Comparison of ENCODE assay signal across 7 cellular contexts in the genomic region with DNA sequence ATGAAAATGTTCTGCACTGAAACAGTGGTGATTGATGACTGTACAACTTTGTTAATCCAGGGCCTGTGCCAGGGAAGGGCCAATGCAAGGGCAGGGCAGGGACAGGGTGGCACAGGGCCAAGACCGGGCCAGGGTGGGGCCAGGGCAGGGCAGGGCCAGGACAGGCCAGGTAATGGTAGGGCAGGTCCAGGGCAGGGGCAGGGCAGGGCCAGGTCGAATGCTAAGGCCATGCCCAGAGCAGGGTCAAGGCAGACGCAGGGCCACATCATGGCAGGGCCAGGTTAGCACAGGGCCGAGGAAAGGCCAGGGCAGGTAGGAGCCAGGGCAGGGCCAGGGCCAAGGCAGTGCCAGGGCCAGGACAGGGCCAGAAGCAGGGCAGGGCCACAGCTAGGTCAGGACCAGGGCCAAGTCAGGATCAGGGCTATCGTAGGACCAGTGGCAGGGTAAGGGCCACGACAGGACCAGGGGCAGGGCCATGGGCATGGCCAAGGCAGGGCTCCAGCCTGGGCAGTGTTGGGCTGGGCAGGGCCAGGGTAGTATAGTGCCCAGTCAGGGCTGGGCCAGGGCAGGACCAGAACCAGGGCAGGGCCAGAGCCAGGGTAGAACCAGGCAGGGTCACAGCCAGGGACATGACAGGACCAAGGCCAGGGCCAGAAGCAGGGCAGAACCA. TPM values are rescaled to one million over a fixed set of nuclear protein-coding genes. Genes with fewer than 3 reads are reported as not detected.
DNase-seq lines count a peak whose midpoint lies in the region; ATAC-seq, FAIRE-seq and TF ChIP-seq lines count a peak whose summit lies in the region.
"Not testable (repeated sequence)": the region's sequence is repeated elsewhere in the genome, so short reads cannot be mapped to it uniquely, and the experiment has no call there.

No MANE protein-coding gene starts in this region.

- intact Hi-C loops in HCT116 (cut with micrococcal nuclease); right cardiac atrium (cut with DNase I); transverse colon (cut with DNase I; ENCODE audit: low total_unique reads): not testable (repeated sequence)

- CTCF ChIA-PET in HCT116 (lab: Charles Lee); activated CD8-positive, alpha-beta T cell treated with anti-CD3 and anti-CD28 coated beads, Interleukin-2, amount 10 ng/mL, durations not matched to agents 7 days and 5 days (lab: Charles Lee): not testable (repeated sequence)

- H3K36me3 Mint-ChIP-seq in activated CD8-positive, alpha-beta T cell treated with anti-CD3 and anti-CD28 coated beads, Interleukin-2, amount 10 ng/mL, durations not matched to agents 7 days and 5 days (ENCODE audit: low read depth); endothelial cell (ENCODE audit: low read depth, unreplicated experiment): not testable (repeated sequence)

- BruUV-seq in HCT116 (replicated peaks; lab: Mats Ljungman, UMichigan): not testable (repeated sequence)

- H2AFZ ChIP-seq in HCT116 (ENCODE audit: low read depth, low read length, poor library complexity, severe bottlenecking): not testable (repeated sequence)

- in situ Hi-C loops in transverse colon (cut with MboI; ENCODE audit: low pct_ligation_motif_present in 1 of 4, low pct_unique_long_range_greater_than_20kb in 1 of 4, low sequenced_read_pairs in 3 of 4): not testable (repeated sequence)

- H3K4me3 Mint-ChIP-seq in activated CD8-positive, alpha-beta T cell treated with anti-CD3 and anti-CD28 coated beads, Interleukin-2, amount 10 ng/mL, durations not matched to agents 7 days and 5 days: not testable (repeated sequence)
- peak overlapping the region; percentile 63 for H3K4me3 Mint-ChIP-seq in endothelial cell (ENCODE audit: unreplicated experiment)

- H3K9me3 Mint-ChIP-seq in activated CD8-positive, alpha-beta T cell treated with anti-CD3 and anti-CD28 coated beads, Interleukin-2, amount 10 ng/mL, durations not matched to agents 7 days and 5 days (ENCODE audit: insufficient read depth); endothelial cell (ENCODE audit: unreplicated experiment): not testable (repeated sequence)

- H3K27me3 ChIP-seq in HCT116 (ENCODE audit: insufficient read depth, low read length); right cardiac atrium (ENCODE audit: control insufficient read depth, insufficient read depth); lung (ENCODE audit: control insufficient read depth, insufficient read depth); small intestine (ENCODE audit: control insufficient read depth in 2 of 2, insufficient read depth in 2 of 2, low read length in 2 of 2); transverse colon: not testable (repeated sequence)

- RAD21 ChIA-PET in HCT116 (lab: Charles Lee; ENCODE audit: low non-redundant PET in 1 of 2, low total read pairs in 2 of 2, uncharacterized antibody in 2 of 2, unreplicated experiment in 2 of 2): not testable (repeated sequence)

- not testable (repeated sequence) for H3K4me3 ChIP-seq in HCT116 (replicated peaks in 1 of 2; ENCODE audit: low read depth in 1 of 2, low read length in 2 of 2); right cardiac atrium (ENCODE audit: low read length); lung; small intestine (ENCODE audit: low read depth in 1 of 2, low read length in 2 of 2); transverse colon

- peak; percentile 51 for ATAC-seq in HCT116
- peak; percentile 17 for ATAC-seq in activated CD8-positive, alpha-beta T cell treated with anti-CD3 and anti-CD28 coated beads, Interleukin-2, amount 10 ng/mL, durations not matched to agents 7 days and 5 days
- peak; percentile 52 to 58 for ATAC-seq in right cardiac atrium
- peak; percentile 32 for ATAC-seq in lung (ENCODE audit: insufficient read depth, low FRiP score)

- H3K9ac ChIP-seq in HCT116 (ENCODE audit: low read length): not testable (repeated sequence)

- H3K4me2 ChIP-seq in HCT116 (ENCODE audit: low read length): not testable (repeated sequence)

- not testable (repeated sequence) for H3K27me3 Mint-ChIP-seq in activated CD8-positive, alpha-beta T cell treated with anti-CD3 and anti-CD28 coated beads, Interleukin-2, amount 10 ng/mL, durations not matched to agents 7 days and 5 days (ENCODE audit: low read depth); endothelial cell (ENCODE audit: unreplicated experiment)

- not testable (repeated sequence) for H3K9me2 ChIP-seq in HCT116 (ENCODE audit: insufficient read depth)

- WGBS in right cardiac atrium: 77% methylated on average over 6 of the region's 6 CpGs
- 77 to 90% methylated on average over 6 of the region's 6 CpGs for WGBS in lung, 2 donors
- WGBS in small intestine, 3 donors: 46 to 71% (median 59%) methylated on average over 5 to 6 of the region's 6 CpGs
- WGBS in transverse colon (ENCODE audit: low coverage in 1 of 2), 2 donors: 63 to 82% methylated on average over 2 to 4 of the region's 6 CpGs

- TF ChIP-seq POLR2A in HCT116 (IDR thresholded peaks at IDR 0.05; ENCODE audit: borderline replicate concordance, extremely low read depth, insufficient read depth, insufficient read length); transverse colon (IDR thresholded peaks at IDR 0.05): not testable (repeated sequence)

- H3K36me3 ChIP-seq in HCT116 (ENCODE audit: control insufficient read depth in 1 of 2, insufficient read depth in 2 of 2, low read length in 2 of 2); lung (ENCODE audit: control insufficient read depth in 2 of 2, insufficient read depth in 2 of 2, low read length in 2 of 2); small intestine (ENCODE audit: control insufficient read depth in 2 of 2, insufficient read depth in 2 of 2, low read length in 2 of 2); transverse colon: not testable (repeated sequence)

- not testable (repeated sequence) for H3K9me3 ChIP-seq in HCT116 (ENCODE audit: control insufficient read depth in 1 of 2, insufficient read depth in 1 of 2, low read depth in 1 of 2, low read length in 2 of 2); right cardiac atrium (ENCODE audit: control insufficient read depth, low read length); lung (ENCODE audit: control insufficient read depth in 2 of 2, insufficient read depth in 1 of 2, low read length in 1 of 2); small intestine (ENCODE audit: control insufficient read depth, low read depth); transverse colon

- H3K27ac Mint-ChIP-seq in activated CD8-positive, alpha-beta T cell treated with anti-CD3 and anti-CD28 coated beads, Interleukin-2, amount 10 ng/mL, durations not matched to agents 7 days and 5 days: not testable (repeated sequence)
- H3K27ac Mint-ChIP-seq in endothelial cell (ENCODE audit: unreplicated experiment): peak overlapping the region; percentile 68

- not testable (repeated sequence) for FAIRE-seq in small intestine (lab: Jason Lieb, UNC)

- H3K4me1 Mint-ChIP-seq in activated CD8-positive, alpha-beta T cell treated with anti-CD3 and anti-CD28 coated beads, Interleukin-2, amount 10 ng/mL, durations not matched to agents 7 days and 5 days (ENCODE audit: low read depth); endothelial cell (ENCODE audit: unreplicated experiment): not testable (repeated sequence)

- not testable (repeated sequence) for DNase-seq in HCT116 (ENCODE audit: low read depth, low spot score); activated CD8-positive, alpha-beta T cell treated with anti-CD3 and anti-CD28 coated beads, Interleukin-2, amount 10 ng/mL, durations not matched to agents 7 days and 5 days; endothelial cell (ENCODE audit: low spot score); lung (ENCODE audit: low spot score)
- DNase-seq in right cardiac atrium: peak in 1 of 3 donors; percentile 9
- peak; percentile 49 for DNase-seq in small intestine
- peak; percentile 54 for DNase-seq in transverse colon

- not testable (repeated sequence) for TF ChIP-seq RAD21 in HCT116 (IDR thresholded peaks at IDR 0.05; ENCODE audit: low read depth)

- not testable (repeated sequence) for H3K79me2 ChIP-seq in HCT116 (ENCODE audit: insufficient read depth, low read length)

- H3K27ac ChIP-seq in HCT116 (ENCODE audit: low read depth, low read length); right cardiac atrium (ENCODE audit: low read length); lung (ENCODE audit: low read depth in 1 of 2, low read length in 1 of 2); small intestine (ENCODE audit: low read depth in 1 of 2, low read length in 1 of 2); transverse colon: not testable (repeated sequence)

- POLR2A ChIA-PET in HCT116 (lab: Charles Lee); activated CD8-positive, alpha-beta T cell treated with anti-CD3 and anti-CD28 coated beads, Interleukin-2, amount 10 ng/mL, durations not matched to agents 7 days and 5 days (lab: Charles Lee): not testable (repeated sequence)

- H4K20me1 ChIP-seq in HCT116 (ENCODE audit: insufficient read depth): not testable (repeated sequence)

- not testable (repeated sequence) for TF ChIP-seq EP300 in transverse colon (IDR thresholded peaks at IDR 0.05; ENCODE audit: low read depth)

- not testable (repeated sequence) for H3K4me1 ChIP-seq in HCT116 (ENCODE audit: control insufficient read depth in 1 of 2, insufficient read depth in 2 of 2, low read length in 2 of 2); right cardiac atrium (ENCODE audit: control insufficient read depth, insufficient read depth, low read length); lung (ENCODE audit: control insufficient read depth in 2 of 2, insufficient read depth in 2 of 2, low read length in 2 of 2); small intestine (ENCODE audit: control insufficient read depth in 2 of 2, insufficient read depth in 1 of 2, low read depth in 1 of 2, low read length in 1 of 2); transverse colon

- not testable (repeated sequence) for TF ChIP-seq CTCF in HCT116 (IDR thresholded peaks at IDR 0.05 in 2 of 3, conservative IDR thresholded peaks at IDR 0.05 in 1 of 3; ENCODE audit: borderline replicate concordance in 1 of 3, insufficient read depth in 1 of 3, low read depth in 2 of 3, low read length in 2 of 3); endothelial cell (IDR thresholded peaks at IDR 0.05; ENCODE audit: unreplicated experiment); lung (IDR thresholded peaks at IDR 0.05; ENCODE audit: control extremely low read depth, extremely low read depth); transverse colon (IDR thresholded peaks at IDR 0.05)

RNA-seq across cellular contexts. Expression of gene ZNF519, which starts 38.3 kb away (rescaled TPM):
- total RNA-seq in HCT116 (2021; ENCODE audit: unreplicated experiment): 6.5 TPM
- polyA plus RNA-seq in HCT116 (2012): 3.3 and 3.5 TPM in 2 replicates
- total RNA-seq in activated CD8-positive, alpha-beta T cell treated with anti-CD3 and anti-CD28 coated beads, Interleukin-2, amount 10 ng/mL, durations not matched to agents 7 days and 5 days: 10 to 100 TPM; 16.2 to 17.1 TPM
- total RNA-seq in endothelial cell (ENCODE audit: unreplicated experiment): 14.5 TPM
- total RNA-seq in right cardiac atrium: 1 to 10 TPM; 4.3 to 7.9 (median 5.2) TPM
- polyA plus RNA-seq in right cardiac atrium: 1.9 TPM
- total RNA-seq in lung: 10 to 100 TPM in 1 of 2 donors, 1 to 10 TPM in 1; 4.8 to 17.2 TPM
- 1 to 10 TPM in 1 of 2 donors, under 1 TPM in 1; 0.70 to 1.7 TPM for polyA plus RNA-seq in lung
- 1 to 10 TPM in 1 of 3 donors, under 1 TPM in 1, not detected in 1; under 0.01 to 2.3 TPM for polyA plus RNA-seq in small intestine
- total RNA-seq in transverse colon: 10 to 100 TPM in 1 of 4 donors, 1 to 10 TPM in 3; 1.2 to 15.3 (median 4.5) TPM
